1 cellular context compared by ENCODE assay signal in the genomic region with DNA sequence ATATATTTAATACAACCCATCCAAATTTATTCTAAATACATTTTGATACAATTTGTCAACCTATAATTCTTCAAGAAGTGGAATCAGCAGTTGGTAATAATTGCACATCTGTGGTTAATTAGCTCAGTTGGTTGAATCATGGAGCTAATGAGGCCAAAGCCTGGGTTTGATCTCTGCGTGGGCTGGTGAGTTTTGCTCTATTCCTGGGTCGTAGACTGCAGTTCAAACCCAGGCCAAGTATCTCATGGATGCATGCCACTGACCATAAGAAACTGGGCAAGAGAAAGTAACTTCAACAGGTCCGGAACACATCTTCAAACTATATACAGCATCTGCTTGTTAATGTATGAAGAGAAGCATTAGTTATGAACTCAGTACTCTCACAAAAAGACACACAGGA.
TF ChIP-seq lines count a peak whose summit lies in the region.

No MANE protein-coding gene starts in this region.

TF ChIP-seq in HepG2, 621 proteins besides CTCF, POLR2A, EP300 and RAD21 (continued from another document):
- TF ChIP-seq ZNF883 (CRISPR knock-in tag; IDR thresholded peaks at IDR 0.05; ENCODE audit: not compliant biosample characterization), result no peak
